ENCODE assay signal across 27 cellular contexts in genomic region chr15:66995257-66995656, GRCh38.
A peak's percentile ranks its signal among the peaks of the same experiment; 100 is the strongest.
DNase-seq lines count a peak whose midpoint lies in the region; ATAC-seq, FAIRE-seq and TF ChIP-seq lines count a peak whose summit lies in the region.
"Had no signal": no experiment of that assay in that cellular context is flagged by ENCODE, and none has a peak within 500 bp of the region (broad histone marks: within the 10 kb centered on the region; RNA-seq: fewer than 3 reads in every experiment).

No MANE protein-coding gene starts in this region.

- TF ChIP-seq CTCF in fibroblast of mammary gland (conservative IDR thresholded peaks at IDR 0.05; ENCODE audit: control insufficient read depth, insufficient read depth, low read depth, low read length), result no peak
- TF ChIP-seq CTCF in foreskin keratinocyte (conservative IDR thresholded peaks at IDR 0.05), result no peak

- no peak overlapping the region for H3K27ac ChIP-seq in foreskin keratinocyte
- H3K27ac ChIP-seq: body of pancreas, epithelial cell of prostate, heart right ventricle, psoas muscle, thoracic aorta, VCaP had no signal

- H3K27me3 ChIP-seq in foreskin keratinocyte, result no peaks in the 10 kb centered on the region
- H3K27me3 ChIP-seq: body of pancreas, heart right ventricle had no signal

- H3K4me3 Mint-ChIP-seq in activated T-helper 17 cell treated with anti-CD3 and anti-CD28 coated beads, Interleukin-2, amount 50 U/mL, for 72 hours, result no peak overlapping the region
- H3K4me3 Mint-ChIP-seq: activated T-cell treated with anti-CD3 and anti-CD28 coated beads, Interleukin-2, amount 50 U/mL, for 24 hours; CD14-positive monocyte; dendritic cell treated with granulocyte-macrophage colony-stimulating factor and Interleukin-4, amounts not matched to agents 40 ng/mL and 50 ng/mL, for 4 days; natural killer cell had no signal

- ATAC-seq in activated T-helper 17 cell treated with anti-CD3 and anti-CD28 coated beads, Interleukin-2, amount 50 U/mL, for 72 hours (replicated peaks), result peak; percentile 7
- no peak for ATAC-seq in foreskin keratinocyte
- ATAC-seq: body of pancreas, heart right ventricle, natural killer cell, psoas muscle had no signal

- DNase-seq in H54 (ENCODE audit: insufficient read length, low spot score), result no peak
- peak; percentile 74 for DNase-seq in fibroblast of mammary gland (ENCODE audit: low read depth)
- peak; percentile 24 for DNase-seq in stromal cell of bone marrow (ENCODE audit: low read depth)
- DNase-seq in NCI-H526 (lab: John Stamatoyannopoulos, UW), result no peak
- DNase-seq in NCI-H1417 treated with DMSO at 0.1 percent for 48 hours (lab: John Stamatoyannopoulos, UW), result no peak
- DNase-seq in COLO829 (ENCODE audit: low spot score), result no peak
- DNase-seq in foreskin keratinocyte, result no peak
- DNase-seq: activated CD4-positive, alpha-beta T cell treated with anti-CD3 and anti-CD28 coated beads, Interleukin-2, amount 50 U/mL, for 48 hours; activated naive CD4-positive, alpha-beta T cell treated with anti-CD3 and anti-CD28 coated beads, Interleukin-2, amount 50 U/mL, for 16 hours; activated T-cell treated with anti-CD3 and anti-CD28 coated beads, Interleukin-2, amount 50 U/mL, for 24 hours; body of pancreas; H7; heart right ventricle; islet precursor cell; natural killer cell; NCI-H2029; NCI-H510A; psoas muscle; SHP77; stimulated activated CD4-positive, alpha-beta T cell treated with anti-CD3 and anti-CD28 coated beads, Interleukin-12 subunit alpha, Interleukin-12 subunit beta, amount 100 ng/mL, for 4 hours; T-helper 1 cell had no signal

- H3K36me3 Mint-ChIP-seq in activated T-helper 17 cell treated with anti-CD3 and anti-CD28 coated beads, Interleukin-2, amount 50 U/mL, for 72 hours (ENCODE audit: low read depth), result no peaks in the 10 kb centered on the region
- H3K36me3 Mint-ChIP-seq: CD14-positive monocyte, natural killer cell had no signal

- H3K4me3 ChIP-seq in fibroblast of mammary gland (ENCODE audit: control insufficient read depth, low read depth, low read length), result no peak overlapping the region
- H3K4me3 ChIP-seq: body of pancreas, heart right ventricle, psoas muscle, thoracic aorta had no signal

- peaks cover 12% of the 10 kb centered on the region for H3K4me1 ChIP-seq in foreskin keratinocyte
- H3K4me1 ChIP-seq: body of pancreas, heart right ventricle, psoas muscle had no signal

- H3K9me3 Mint-ChIP-seq in activated T-helper 17 cell treated with anti-CD3 and anti-CD28 coated beads, Interleukin-2, amount 50 U/mL, for 72 hours, result no peaks in the 10 kb centered on the region
- H3K9me3 Mint-ChIP-seq: dendritic cell treated with granulocyte-macrophage colony-stimulating factor and Interleukin-4, amounts not matched to agents 40 ng/mL and 50 ng/mL, for 4 days; natural killer cell had no signal

- H3K27ac Mint-ChIP-seq in activated T-helper 17 cell treated with anti-CD3 and anti-CD28 coated beads, Interleukin-2, amount 50 U/mL, for 72 hours, result no peak overlapping the region
- H3K27ac Mint-ChIP-seq: activated T-cell treated with anti-CD3 and anti-CD28 coated beads, Interleukin-2, amount 50 U/mL, for 24 hours; CD14-positive monocyte; dendritic cell treated with granulocyte-macrophage colony-stimulating factor and Interleukin-4, amounts not matched to agents 40 ng/mL and 50 ng/mL, for 4 days; natural killer cell had no signal

- no peaks in the 10 kb centered on the region for H3K27me3 Mint-ChIP-seq in activated T-helper 17 cell treated with anti-CD3 and anti-CD28 coated beads, Interleukin-2, amount 50 U/mL, for 72 hours
- H3K27me3 Mint-ChIP-seq: activated T-cell treated with anti-CD3 and anti-CD28 coated beads, Interleukin-2, amount 50 U/mL, for 24 hours had no signal

- FAIRE-seq in H54 (lab: Jason Lieb, UNC), result peak; percentile 11

- no peak for TF ChIP-seq POLR2A in H54 (IDR thresholded peaks at IDR 0.05; ENCODE audit: low read depth, low read length)

- H3K4me1 Mint-ChIP-seq in activated T-helper 17 cell treated with anti-CD3 and anti-CD28 coated beads, Interleukin-2, amount 50 U/mL, for 72 hours, result no peaks in the 10 kb centered on the region
- H3K4me1 Mint-ChIP-seq: natural killer cell had no signal

Comparison
In these comparisons a context has a peak if more than half of its experiments do, and no peak if none do; other contexts are left out.
1. DNase-seq: peak in fibroblast of mammary gland (single experiment) and stromal cell of bone marrow (single experiment); none in H54 (single experiment), NCI-H526 (0 of 2), NCI-H1417 treated with DMSO at 0.1 percent for 48 hours (single experiment), COLO829 (single experiment) and foreskin keratinocyte (0 of 2).